In genomic region chr6:35506536-35506935, GRCh38 we compare ENCODE assay signal across 32 cellular contexts. TPM values are rescaled to one million over a fixed set of nuclear protein-coding genes. Genes with fewer than 3 reads are reported as not detected.
"Had no signal": no experiment of that assay in that cellular context is flagged by ENCODE, and none has a peak within 500 bp of the region (broad histone marks: within the 10 kb centered on the region; RNA-seq: fewer than 3 reads in every experiment).

No MANE protein-coding gene starts in this region.

- H3K9ac ChIP-seq: neural progenitor cell had no signal

- H3K27ac Mint-ChIP-seq: dendritic cell treated with granulocyte-macrophage colony-stimulating factor and Interleukin-4, amounts not matched to agents 40 ng/mL and 50 ng/mL, for 4 days; endodermal cell; mesothelial cell of epicardium; naive B cell; natural killer cell treated with Interleukin-12 subunit alpha and Interleukin-12 subunit beta and Interleukin-15 and Interleukin-18, amount 100 ng/mL, for 72 hours; neural progenitor cell; stimulated activated effector memory CD8-positive, alpha-beta T cell treated with anti-CD3 and anti-CD28 coated beads, Interleukin-12 subunit alpha, Interleukin-12 subunit beta, amount 100 ng/mL, for 72 hours; type B pancreatic cell had no signal

- H3K4me1 Mint-ChIP-seq: endodermal cell; stimulated activated effector memory CD8-positive, alpha-beta T cell treated with anti-CD3 and anti-CD28 coated beads, Interleukin-12 subunit alpha, Interleukin-12 subunit beta, amount 100 ng/mL, for 72 hours had no signal

- FAIRE-seq: keratinocyte had no signal

- ATAC-seq: gastrocnemius medialis; left ventricle myocardium superior; stimulated activated effector memory CD8-positive, alpha-beta T cell treated with anti-CD3 and anti-CD28 coated beads, Interleukin-12 subunit alpha, Interleukin-12 subunit beta, amount 100 ng/mL, for 72 hours had no signal

- H3K9me3 Mint-ChIP-seq: dendritic cell treated with granulocyte-macrophage colony-stimulating factor and Interleukin-4, amounts not matched to agents 40 ng/mL and 50 ng/mL, for 4 days; endodermal cell; mesothelial cell of epicardium; natural killer cell treated with Interleukin-12 subunit alpha and Interleukin-12 subunit beta and Interleukin-15 and Interleukin-18, amount 100 ng/mL, for 72 hours; neural progenitor cell; stimulated activated effector memory CD8-positive, alpha-beta T cell treated with anti-CD3 and anti-CD28 coated beads, Interleukin-12 subunit alpha, Interleukin-12 subunit beta, amount 100 ng/mL, for 72 hours; type B pancreatic cell had no signal

- H3K4me3 Mint-ChIP-seq: dendritic cell treated with granulocyte-macrophage colony-stimulating factor and Interleukin-4, amounts not matched to agents 40 ng/mL and 50 ng/mL, for 4 days; mesothelial cell of epicardium; naive B cell; natural killer cell treated with Interleukin-12 subunit alpha and Interleukin-12 subunit beta and Interleukin-15 and Interleukin-18, amount 100 ng/mL, for 72 hours; neural progenitor cell; stimulated activated effector memory CD8-positive, alpha-beta T cell treated with anti-CD3 and anti-CD28 coated beads, Interleukin-12 subunit alpha, Interleukin-12 subunit beta, amount 100 ng/mL, for 72 hours; type B pancreatic cell had no signal

- H3K27ac ChIP-seq: colonic mucosa, epithelial cell of prostate, gastrocnemius medialis, neural progenitor cell, prostate gland, right atrium auricular region, sigmoid colon, testis, tibial artery had no signal

- H3K9me3 ChIP-seq: colonic mucosa, gastrocnemius medialis, mucosa of descending colon, prostate gland, right atrium auricular region, sigmoid colon, testis, tibial artery had no signal

- H3K4me3 ChIP-seq: colonic mucosa, gastrocnemius medialis, lung, mucosa of descending colon, neural progenitor cell, prostate gland, right atrium auricular region, sigmoid colon, testis, tibial artery had no signal

- DNase-seq: colonic mucosa; effector CD8-positive, alpha-beta T cell; foreskin fibroblast; gastrocnemius medialis; head of caudate nucleus; left ventricle myocardium superior; mesenchymal stem cell; mucosa of descending colon; naive B cell; sigmoid colon; stimulated activated CD4-positive, alpha-beta T cell treated with anti-CD3 and anti-CD28 coated beads, Interleukin-2, amount 100 ng/mL, for 24 hours; stimulated activated CD4-positive, alpha-beta T cell treated with anti-CD3 and anti-CD28 coated beads, Interleukin-4, amount 100 ng/mL, for 24 hours; stimulated activated naive CD4-positive, alpha-beta T cell treated with Interleukin-2 at 50 U/mL for 16 hours; substantia nigra; testis; tibial artery had no signal

- H3K36me3 Mint-ChIP-seq: mesothelial cell of epicardium; naive B cell; natural killer cell treated with Interleukin-12 subunit alpha and Interleukin-12 subunit beta and Interleukin-15 and Interleukin-18, amount 100 ng/mL, for 72 hours; neural progenitor cell; stimulated activated effector memory CD8-positive, alpha-beta T cell treated with anti-CD3 and anti-CD28 coated beads, Interleukin-12 subunit alpha, Interleukin-12 subunit beta, amount 100 ng/mL, for 72 hours; type B pancreatic cell had no signal

- H3K27me3 ChIP-seq: right atrium auricular region, testis had no signal

- H3K36me3 ChIP-seq: colonic mucosa, gastrocnemius medialis, neural progenitor cell, prostate gland, right atrium auricular region, sigmoid colon, tibial artery had no signal

- H3K4me1 ChIP-seq: colonic mucosa, prostate gland, testis had no signal

- H3K4me2 ChIP-seq: neural progenitor cell had no signal

RNA-seq across cellular contexts. Expression of gene TULP1, which starts 6.2 kb away (rescaled TPM):
- total RNA-seq: chondrocyte; colonic mucosa; esophagus mucosa; gastrocnemius medialis; glomerular endothelial cell; left ventricle myocardium superior; mucosa of descending colon; natural killer cell treated with Interleukin-12 subunit alpha and Interleukin-12 subunit beta and Interleukin-15 and Interleukin-18, amount 100 ng/mL, for 72 hours; osteocyte; right atrium auricular region; sigmoid colon had no signal
- polyA plus RNA-seq: keratinocyte, sigmoid colon had no signal
